In the genomic region with DNA sequence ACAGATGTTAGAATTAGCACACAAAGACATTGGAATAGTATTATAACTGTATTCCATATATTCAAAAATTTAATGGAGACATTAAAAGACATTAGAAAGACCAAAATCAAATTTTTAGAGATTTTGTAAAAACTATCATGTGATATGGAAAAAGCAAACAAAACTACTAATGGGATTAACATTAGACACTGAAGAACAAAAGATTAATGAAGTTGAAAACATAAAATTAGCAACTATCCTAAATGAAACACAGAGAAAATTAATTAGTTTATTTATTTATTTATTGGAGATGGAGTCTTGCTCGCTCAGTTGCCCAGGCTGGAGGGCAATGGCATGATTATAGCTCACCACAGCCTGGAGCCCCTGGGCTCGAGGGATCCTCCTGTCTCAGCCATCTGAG, we compare ENCODE assay signal across 31 cellular contexts.
DNase-seq lines count a peak whose midpoint lies in the region; ATAC-seq, FAIRE-seq and TF ChIP-seq lines count a peak whose summit lies in the region.
"Had no signal": no experiment of that assay in that cellular context is flagged by ENCODE, and none has a peak within 500 bp of the region (broad histone marks: within the 10 kb centered on the region; RNA-seq: fewer than 3 reads in every experiment).

No MANE protein-coding gene starts in this region.

- no peak overlapping the region for H3K9ac ChIP-seq in SK-N-SH
- H3K9ac ChIP-seq: BLaER1; BLaER1 treated with 17β-estradiol and CSF1 and Interleukin-3, amounts not matched to agents 10 nM and 100 nM had no signal

- H3K27me3 ChIP-seq in SK-N-SH (ENCODE audit: insufficient read depth) (no peaks in the 10 kb centered on the region), WERI-Rb-1 (ENCODE audit: insufficient read depth, low read depth, severe bottlenecking) (no peaks in the 10 kb centered on the region)
- H3K27me3 ChIP-seq: BE2C; BLaER1; BLaER1 treated with 17β-estradiol and CSF1 and Interleukin-3, amounts not matched to agents 10 nM and 100 nM had no signal

- DNase-seq in SK-N-SH: no peak
- no peak for DNase-seq in RCC 7860 (ENCODE audit: low spot score)
- no peak for DNase-seq in WERI-Rb-1
- DNase-seq: 8988T; ACHN; AML-193; BE2C; C1 segment of cervical spinal cord; Caco-2; Calu3; CD4-positive, alpha-beta memory T cell; CD4-positive, alpha-beta T cell; CD4-positive, CD25-positive, alpha-beta regulatory T cell; CD8-positive, alpha-beta memory T cell; CD8-positive, alpha-beta T cell; COR-L47; DMS 273 treated with DMSO at 0.1 percent for 48 hours; DMS153; DMS53; DMS79; DMS79 treated with DMSO at 0.1 percent for 48 hours; DND-41; EL had no signal

- H3K9me2 ChIP-seq in SK-N-SH: no peaks in the 10 kb centered on the region

- peaks cover 0 to 9% of the 10 kb centered on the region in 2 experiments; a peak in 1 of 4 replicates for H3K4me1 ChIP-seq in SK-N-SH (ENCODE audit: control insufficient read depth in 1 of 2, insufficient read depth in 2 of 2, low read depth in 1 of 2, low read length in 1 of 2)
- H3K4me1 ChIP-seq: Caco-2 had no signal

- no peak overlapping the region for H2AFZ ChIP-seq in SK-N-SH (ENCODE audit: low read depth)

- ATAC-seq in SK-N-SH treated with all-trans-retinoic acid at 6 μM for 48 hours: no peak
- ATAC-seq: A549; CD8-positive, alpha-beta T cell had no signal

- TF ChIP-seq RAD21 in SK-N-SH (IDR thresholded peaks at IDR 0.05; ENCODE audit: low read length): no peak

- H3K27ac ChIP-seq in SK-N-SH (ENCODE audit: low read depth in 2 of 2, low read length in 1 of 2) (no peak overlapping the region), WERI-Rb-1 (no peak overlapping the region)
- H3K27ac ChIP-seq: 22Rv1; A549; BLaER1; BLaER1 treated with 17β-estradiol and CSF1 and Interleukin-3, amounts not matched to agents 10 nM and 100 nM; C4-2B had no signal

- CTCF ChIA-PET in SK-N-SH (lab: Yijun Ruan, JAX): no interaction called here

- no peaks in the 10 kb centered on the region for H4K20me1 ChIP-seq in SK-N-SH (ENCODE audit: insufficient read depth)
- H4K20me1 ChIP-seq: BLaER1 had no signal

- no peaks in the 10 kb centered on the region for H3K36me3 ChIP-seq in SK-N-SH (replicated peaks in 1 of 2; ENCODE audit: control insufficient read depth in 1 of 2, insufficient read depth in 2 of 2, low read length in 1 of 2)
- no peaks in the 10 kb centered on the region for H3K36me3 ChIP-seq in WERI-Rb-1
- H3K36me3 ChIP-seq: BE2C, BLaER1 had no signal

- no peak for TF ChIP-seq CTCF in SK-N-SH (IDR thresholded peaks at IDR 0.05)
- no peak for TF ChIP-seq CTCF in WERI-Rb-1 (IDR thresholded peaks at IDR 0.05; ENCODE audit: low read depth, low read length)

- WGBS in SK-N-SH (ENCODE audit: low lambda C conversion rate): 74% methylated on average over 2 of the region's 2 CpGs

- H3K79me2 ChIP-seq in SK-N-SH (ENCODE audit: insufficient read depth): no peaks in the 10 kb centered on the region

- peak; percentile 33 for FAIRE-seq in RCC 7860 (lab: Jason Lieb, UNC)
- FAIRE-seq: A204.1, A549, D721Med had no signal

- no peak overlapping the region for H3K4me2 ChIP-seq in SK-N-SH
- H3K4me2 ChIP-seq: A549, BLaER1 had no signal

- H3K9me3 ChIP-seq in SK-N-SH: peaks cover 11% of the 10 kb centered on the region
- peaks cover 5% of the 10 kb centered on the region for H3K9me3 ChIP-seq in WERI-Rb-1 (ENCODE audit: severe bottlenecking)
- H3K9me3 ChIP-seq: BE2C had no signal

- TF ChIP-seq EP300 in SK-N-SH (IDR thresholded peaks at IDR 0.05; ENCODE audit: borderline replicate concordance in 1 of 2, low read depth in 1 of 2, low read length in 1 of 2): no peak

- H3K4me3 ChIP-seq in SK-N-SH (ENCODE audit: low read depth in 2 of 2, low read length in 1 of 2): no peak overlapping the region
- H3K4me3 ChIP-seq in WERI-Rb-1 (ENCODE audit: low read depth, low read length): no peak overlapping the region
- H3K4me3 ChIP-seq: A549; BLaER1; BLaER1 treated with 17β-estradiol and CSF1 and Interleukin-3, amounts not matched to agents 10 nM and 100 nM had no signal

- H3F3A ChIP-seq in SK-N-SH (replicated peaks; ENCODE audit: insufficient read depth): no peaks in the 10 kb centered on the region

- POLR2A ChIA-PET in SK-N-SH (lab: Yijun Ruan, JAX): no interaction called here

TF ChIP-seq in SK-N-SH treated with all-trans-retinoic acid at 6 μM for 48 hours, 23 proteins besides CTCF, POLR2A, EP300 and RAD21:
- TF ChIP-seq ZFP30 (CRISPR knock-in tag; IDR thresholded peaks at IDR 0.05): peak; percentile 95
- TF ChIP-seq, protein P1, sequence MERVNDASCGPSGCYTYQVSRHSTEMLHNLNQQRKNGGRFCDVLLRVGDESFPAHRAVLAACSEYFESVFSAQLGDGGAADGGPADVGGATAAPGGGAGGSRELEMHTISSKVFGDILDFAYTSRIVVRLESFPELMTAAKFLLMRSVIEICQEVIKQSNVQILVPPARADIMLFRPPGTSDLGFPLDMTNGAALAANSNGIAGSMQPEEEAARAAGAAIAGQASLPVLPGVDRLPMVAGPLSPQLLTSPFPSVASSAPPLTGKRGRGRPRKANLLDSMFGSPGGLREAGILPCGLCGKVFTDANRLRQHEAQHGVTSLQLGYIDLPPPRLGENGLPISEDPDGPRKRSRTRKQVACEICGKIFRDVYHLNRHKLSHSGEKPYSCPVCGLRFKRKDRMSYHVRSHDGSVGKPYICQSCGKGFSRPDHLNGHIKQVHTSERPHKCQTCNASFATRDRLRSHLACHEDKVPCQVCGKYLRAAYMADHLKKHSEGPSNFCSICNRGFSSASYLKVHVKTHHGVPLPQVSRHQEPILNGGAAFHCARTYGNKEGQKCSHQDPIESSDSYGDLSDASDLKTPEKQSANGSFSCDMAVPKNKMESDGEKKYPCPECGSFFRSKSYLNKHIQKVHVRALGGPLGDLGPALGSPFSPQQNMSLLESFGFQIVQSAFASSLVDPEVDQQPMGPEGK (CRISPR knock-in tag; IDR thresholded peaks at IDR 0.05; ENCODE audit: borderline replicate concordance): no peak
- TF ChIP-seq OSR1 (CRISPR knock-in tag; IDR thresholded peaks at IDR 0.05): no peak
- TF ChIP-seq ZFP3 (CRISPR knock-in tag; IDR thresholded peaks at IDR 0.05): no peak
TF ChIP-seq in SK-N-SH treated with all-trans-retinoic acid at 6 μM for 48 hours: peak in this region for 1.

TF ChIP-seq in SK-N-SH, 30 proteins besides CTCF, POLR2A, EP300 and RAD21:
- no peak for TF ChIP-seq POLR2AphosphoS5 (IDR thresholded peaks at IDR 0.05; ENCODE audit: low read depth, low read length)
- no peak for TF ChIP-seq RXRA (IDR thresholded peaks at IDR 0.05; ENCODE audit: borderline replicate concordance, low read depth)
- TF ChIP-seq NRF1 (IDR thresholded peaks at IDR 0.05; ENCODE audit: low read depth, low read length): no peak
- TF ChIP-seq JUND (IDR thresholded peaks at IDR 0.05): no peak
- no peak for TF ChIP-seq EZH2phosphoT487 (IDR thresholded peaks at IDR 0.05; ENCODE audit: borderline replicate concordance, low read depth)
- no peak for TF ChIP-seq GABPA (IDR thresholded peaks at IDR 0.05; ENCODE audit: low read depth)
- no peak for TF ChIP-seq PBX3 (IDR thresholded peaks at IDR 0.05)
- TF ChIP-seq, protein P2, sequence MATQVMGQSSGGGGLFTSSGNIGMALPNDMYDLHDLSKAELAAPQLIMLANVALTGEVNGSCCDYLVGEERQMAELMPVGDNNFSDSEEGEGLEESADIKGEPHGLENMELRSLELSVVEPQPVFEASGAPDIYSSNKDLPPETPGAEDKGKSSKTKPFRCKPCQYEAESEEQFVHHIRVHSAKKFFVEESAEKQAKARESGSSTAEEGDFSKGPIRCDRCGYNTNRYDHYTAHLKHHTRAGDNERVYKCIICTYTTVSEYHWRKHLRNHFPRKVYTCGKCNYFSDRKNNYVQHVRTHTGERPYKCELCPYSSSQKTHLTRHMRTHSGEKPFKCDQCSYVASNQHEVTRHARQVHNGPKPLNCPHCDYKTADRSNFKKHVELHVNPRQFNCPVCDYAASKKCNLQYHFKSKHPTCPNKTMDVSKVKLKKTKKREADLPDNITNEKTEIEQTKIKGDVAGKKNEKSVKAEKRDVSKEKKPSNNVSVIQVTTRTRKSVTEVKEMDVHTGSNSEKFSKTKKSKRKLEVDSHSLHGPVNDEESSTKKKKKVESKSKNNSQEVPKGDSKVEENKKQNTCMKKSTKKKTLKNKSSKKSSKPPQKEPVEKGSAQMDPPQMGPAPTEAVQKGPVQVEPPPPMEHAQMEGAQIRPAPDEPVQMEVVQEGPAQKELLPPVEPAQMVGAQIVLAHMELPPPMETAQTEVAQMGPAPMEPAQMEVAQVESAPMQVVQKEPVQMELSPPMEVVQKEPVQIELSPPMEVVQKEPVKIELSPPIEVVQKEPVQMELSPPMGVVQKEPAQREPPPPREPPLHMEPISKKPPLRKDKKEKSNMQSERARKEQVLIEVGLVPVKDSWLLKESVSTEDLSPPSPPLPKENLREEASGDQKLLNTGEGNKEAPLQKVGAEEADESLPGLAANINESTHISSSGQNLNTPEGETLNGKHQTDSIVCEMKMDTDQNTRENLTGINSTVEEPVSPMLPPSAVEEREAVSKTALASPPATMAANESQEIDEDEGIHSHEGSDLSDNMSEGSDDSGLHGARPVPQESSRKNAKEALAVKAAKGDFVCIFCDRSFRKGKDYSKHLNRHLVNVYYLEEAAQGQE (IDR thresholded peaks at IDR 0.05; ENCODE audit: low read depth, low read length): no peak
